Comparison of ENCODE assay signal across 1 cellular context in genomic region chr1:147080013-147080661, GRCh38.
TF ChIP-seq lines count a peak whose summit lies in the region.

No MANE protein-coding gene starts in this region.

TF ChIP-seq in H1, 55 proteins besides CTCF, POLR2A, EP300 and RAD21 (continued from another document):
- TF ChIP-seq CHD7 (IDR thresholded peaks at IDR 0.05; ENCODE audit: insufficient replicate concordance, low read length) = no peak
- TF ChIP-seq SUZ12 (IDR thresholded peaks at IDR 0.05; ENCODE audit: low read length) = peak; percentile 98
- no peak for TF ChIP-seq ATF2 (IDR thresholded peaks at IDR 0.05; ENCODE audit: low read length)
- no peak for TF ChIP-seq MAX (IDR thresholded peaks at IDR 0.05)
- no peak for TF ChIP-seq BCL11A (IDR thresholded peaks at IDR 0.05; ENCODE audit: low read depth in 2 of 2, low read length in 2 of 2)
- no peak for TF ChIP-seq TBP (IDR thresholded peaks at IDR 0.05; ENCODE audit: low read depth, low read length)
- TF ChIP-seq CBX8 (IDR thresholded peaks at IDR 0.05; ENCODE audit: borderline replicate concordance, low read depth, low read length) = peak; percentile 53; the same call in 1 of the 2 replicates
- TF ChIP-seq GABPA (IDR thresholded peaks at IDR 0.05; ENCODE audit: borderline replicate concordance, insufficient read depth, low read length) = no peak
